ENCODE assay signal across 1 cellular context in the genomic region with DNA sequence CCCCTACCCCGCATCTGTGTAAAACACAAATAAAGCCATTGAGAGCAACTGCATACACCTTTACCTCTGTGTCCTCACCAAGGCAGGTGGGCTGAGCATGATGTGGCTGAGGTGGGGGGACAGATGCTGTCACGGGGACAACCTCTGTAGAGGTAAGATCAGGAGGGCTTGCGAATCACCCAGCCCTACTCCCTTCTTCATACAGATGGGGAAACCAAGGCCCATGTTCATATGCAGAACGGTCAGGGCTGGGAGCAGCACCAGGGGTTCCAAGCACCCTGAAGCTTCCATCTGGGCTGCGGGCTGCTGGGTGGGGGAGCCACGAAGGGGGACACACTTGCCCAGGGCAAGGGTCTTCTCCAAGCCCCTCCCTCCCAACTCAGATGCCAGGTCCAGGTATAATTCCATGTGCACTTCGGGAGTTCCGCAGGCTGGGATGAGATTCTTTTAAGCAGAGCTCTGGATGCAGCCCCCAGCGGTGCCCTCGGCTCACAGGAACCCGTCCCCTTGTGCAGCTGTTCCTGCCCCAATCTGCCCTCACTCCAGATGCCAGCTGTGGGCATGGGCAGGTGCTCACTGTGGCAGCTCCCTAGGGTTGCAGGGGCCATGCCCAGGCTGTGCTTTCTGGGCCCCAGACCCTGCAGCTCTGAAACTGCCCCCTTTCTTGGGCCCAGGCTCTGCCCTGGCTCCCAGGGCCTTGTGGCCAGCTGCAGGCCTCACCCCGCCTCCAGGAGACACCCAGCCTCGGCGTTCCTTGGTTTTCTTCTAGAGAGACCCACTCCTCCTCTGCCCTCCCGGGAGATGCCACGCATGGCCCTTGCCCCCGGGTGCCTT.
TF ChIP-seq lines count a peak whose summit lies in the region.

No MANE protein-coding gene starts in this region.

TF ChIP-seq in HepG2, 621 proteins besides CTCF, POLR2A, EP300 and RAD21 (continues in another document):
- TF ChIP-seq ZNF354B (CRISPR knock-in tag; IDR thresholded peaks at IDR 0.05) (no peak), ZNF333 (CRISPR knock-in tag; IDR thresholded peaks at IDR 0.05; ENCODE audit: borderline replicate concordance) (no peak), CBX1 (IDR thresholded peaks at IDR 0.05; ENCODE audit: low read depth) (no peak), SOX13 (IDR thresholded peaks at IDR 0.05) (no peak), SOX13 (CRISPR knock-in tag; conservative IDR thresholded peaks at IDR 0.05 in 1 of 2, IDR thresholded peaks at IDR 0.05 in 1 of 2) (no peak), SKI (IDR thresholded peaks at IDR 0.05; ENCODE audit: partially characterized antibody) (no peak), TCF7L2 (IDR thresholded peaks at IDR 0.05; ENCODE audit: low read depth, low read length) (no peak), ZNF234 (CRISPR knock-in tag; conservative IDR thresholded peaks at IDR 0.05) (no peak), DDIT3 (CRISPR knock-in tag; IDR thresholded peaks at IDR 0.05) (no peak), FIP1L1 (IDR thresholded peaks at IDR 0.05; ENCODE audit: borderline replicate concordance, insufficient read depth, low read depth, low read length) (0 out of 2 replicates have a peak, but pooled peaks have one; percentile 60), AKAP8 (CRISPR knock-in tag; IDR thresholded peaks at IDR 0.05) (peak; percentile 22; the same call in 1 of the 2 replicates), HCFC1 (IDR thresholded peaks at IDR 0.05; ENCODE audit: low read depth, low read length) (no peak), PRDM10 (CRISPR knock-in tag; IDR thresholded peaks at IDR 0.05; ENCODE audit: low read depth) (no peak), ZNF605 (CRISPR knock-in tag; IDR thresholded peaks at IDR 0.05) (no peak), ZNF772 (CRISPR knock-in tag; IDR thresholded peaks at IDR 0.05) (no peak), ATAD3A (CRISPR knock-in tag; IDR thresholded peaks at IDR 0.05) (no peak), ZNF75D (CRISPR knock-in tag; IDR thresholded peaks at IDR 0.05; ENCODE audit: borderline replicate concordance) (no peak), FOSL2 (CRISPR knock-in tag; IDR thresholded peaks at IDR 0.05) (no peak), NR2C2 (CRISPR knock-in tag; IDR thresholded peaks at IDR 0.05; ENCODE audit: borderline replicate concordance) (no peak), MTA3 (CRISPR knock-in tag; IDR thresholded peaks at IDR 0.05) (no peak), ZNF639 (CRISPR knock-in tag; conservative IDR thresholded peaks at IDR 0.05) (no peak), ARHGAP35 (CRISPR knock-in tag; IDR thresholded peaks at IDR 0.05; ENCODE audit: borderline replicate concordance) (no peak), HOXA5 (CRISPR knock-in tag; IDR thresholded peaks at IDR 0.05) (no peak), TIGD3 (CRISPR knock-in tag; IDR thresholded peaks at IDR 0.05; ENCODE audit: borderline replicate concordance) (no peak), STAG1 (CRISPR knock-in tag; IDR thresholded peaks at IDR 0.05) (no peak), ZNF687 (CRISPR knock-in tag; IDR thresholded peaks at IDR 0.05) (no peak; the same call in 1 of the 2 replicates), ZC3H13 (CRISPR knock-in tag; IDR thresholded peaks at IDR 0.05) (peak; percentile 23), RBM39 (IDR thresholded peaks at IDR 0.05; ENCODE audit: low read depth, low read length, poor library complexity, severe bottlenecking) (peak; percentile 29), AGO2 (optimal IDR thresholded peaks at IDR 0.05; ENCODE audit: low read depth, low read length) (peak; percentile 78), RBFOX2 (IDR thresholded peaks at IDR 0.05; ENCODE audit: low read depth, low read length) (0 out of 2 replicates have a peak, but pooled peaks have one; percentile 39), ZKSCAN8 (CRISPR knock-in tag; IDR thresholded peaks at IDR 0.05; ENCODE audit: borderline replicate concordance) (no peak), NAIF1 (CRISPR knock-in tag; IDR thresholded peaks at IDR 0.05; ENCODE audit: borderline replicate concordance) (no peak), ZFP36 (IDR thresholded peaks at IDR 0.05; ENCODE audit: borderline replicate concordance, low read depth, low read length, partially characterized antibody) (no peak), IRF2 (CRISPR knock-in tag; IDR thresholded peaks at IDR 0.05) (no peak), ZNF160 (CRISPR knock-in tag; IDR thresholded peaks at IDR 0.05) (no peak), ZNF770 (CRISPR knock-in tag; IDR thresholded peaks at IDR 0.05) (no peak), HNRNPL (IDR thresholded peaks at IDR 0.05; ENCODE audit: low read depth, low read length) (peak; percentile 85), RFX1 (IDR thresholded peaks at IDR 0.05) (no peak), RBM22 (optimal IDR thresholded peaks at IDR 0.05; ENCODE audit: low read length) (peak; percentile 23)
- TF ChIP-seq, protein P1, sequence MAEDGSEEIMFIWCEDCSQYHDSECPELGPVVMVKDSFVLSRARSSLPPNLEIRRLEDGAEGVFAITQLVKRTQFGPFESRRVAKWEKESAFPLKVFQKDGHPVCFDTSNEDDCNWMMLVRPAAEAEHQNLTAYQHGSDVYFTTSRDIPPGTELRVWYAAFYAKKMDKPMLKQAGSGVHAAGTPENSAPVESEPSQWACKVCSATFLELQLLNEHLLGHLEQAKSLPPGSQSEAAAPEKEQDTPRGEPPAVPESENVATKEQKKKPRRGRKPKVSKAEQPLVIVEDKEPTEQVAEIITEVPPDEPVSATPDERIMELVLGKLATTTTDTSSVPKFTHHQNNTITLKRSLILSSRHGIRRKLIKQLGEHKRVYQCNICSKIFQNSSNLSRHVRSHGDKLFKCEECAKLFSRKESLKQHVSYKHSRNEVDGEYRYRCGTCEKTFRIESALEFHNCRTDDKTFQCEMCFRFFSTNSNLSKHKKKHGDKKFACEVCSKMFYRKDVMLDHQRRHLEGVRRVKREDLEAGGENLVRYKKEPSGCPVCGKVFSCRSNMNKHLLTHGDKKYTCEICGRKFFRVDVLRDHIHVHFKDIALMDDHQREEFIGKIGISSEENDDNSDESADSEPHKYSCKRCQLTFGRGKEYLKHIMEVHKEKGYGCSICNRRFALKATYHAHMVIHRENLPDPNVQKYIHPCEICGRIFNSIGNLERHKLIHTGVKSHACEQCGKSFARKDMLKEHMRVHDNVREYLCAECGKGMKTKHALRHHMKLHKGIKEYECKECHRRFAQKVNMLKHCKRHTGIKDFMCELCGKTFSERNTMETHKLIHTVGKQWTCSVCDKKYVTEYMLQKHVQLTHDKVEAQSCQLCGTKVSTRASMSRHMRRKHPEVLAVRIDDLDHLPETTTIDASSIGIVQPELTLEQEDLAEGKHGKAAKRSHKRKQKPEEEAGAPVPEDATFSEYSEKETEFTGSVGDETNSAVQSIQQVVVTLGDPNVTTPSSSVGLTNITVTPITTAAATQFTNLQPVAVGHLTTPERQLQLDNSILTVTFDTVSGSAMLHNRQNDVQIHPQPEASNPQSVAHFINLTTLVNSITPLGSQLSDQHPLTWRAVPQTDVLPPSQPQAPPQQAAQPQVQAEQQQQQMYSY (CRISPR knock-in tag; IDR thresholded peaks at IDR 0.05): no peak
- TF ChIP-seq, protein P2, sequence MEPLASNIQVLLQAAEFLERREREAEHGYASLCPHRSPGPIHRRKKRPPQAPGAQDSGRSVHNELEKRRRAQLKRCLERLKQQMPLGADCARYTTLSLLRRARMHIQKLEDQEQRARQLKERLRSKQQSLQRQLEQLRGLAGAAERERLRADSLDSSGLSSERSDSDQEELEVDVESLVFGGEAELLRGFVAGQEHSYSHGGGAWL (CRISPR knock-in tag; IDR thresholded peaks at IDR 0.05): no peak
- TF ChIP-seq, protein P3, sequence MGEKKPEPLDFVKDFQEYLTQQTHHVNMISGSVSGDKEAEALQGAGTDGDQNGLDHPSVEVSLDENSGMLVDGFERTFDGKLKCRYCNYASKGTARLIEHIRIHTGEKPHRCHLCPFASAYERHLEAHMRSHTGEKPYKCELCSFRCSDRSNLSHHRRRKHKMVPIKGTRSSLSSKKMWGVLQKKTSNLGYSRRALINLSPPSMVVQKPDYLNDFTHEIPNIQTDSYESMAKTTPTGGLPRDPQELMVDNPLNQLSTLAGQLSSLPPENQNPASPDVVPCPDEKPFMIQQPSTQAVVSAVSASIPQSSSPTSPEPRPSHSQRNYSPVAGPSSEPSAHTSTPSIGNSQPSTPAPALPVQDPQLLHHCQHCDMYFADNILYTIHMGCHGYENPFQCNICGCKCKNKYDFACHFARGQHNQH (CRISPR knock-in tag; IDR thresholded peaks at IDR 0.05): 0 out of 2 replicates have a peak, but pooled peaks have one; percentile 6
